Comparison of ENCODE assay signal across 11 cellular contexts in the genomic region with DNA sequence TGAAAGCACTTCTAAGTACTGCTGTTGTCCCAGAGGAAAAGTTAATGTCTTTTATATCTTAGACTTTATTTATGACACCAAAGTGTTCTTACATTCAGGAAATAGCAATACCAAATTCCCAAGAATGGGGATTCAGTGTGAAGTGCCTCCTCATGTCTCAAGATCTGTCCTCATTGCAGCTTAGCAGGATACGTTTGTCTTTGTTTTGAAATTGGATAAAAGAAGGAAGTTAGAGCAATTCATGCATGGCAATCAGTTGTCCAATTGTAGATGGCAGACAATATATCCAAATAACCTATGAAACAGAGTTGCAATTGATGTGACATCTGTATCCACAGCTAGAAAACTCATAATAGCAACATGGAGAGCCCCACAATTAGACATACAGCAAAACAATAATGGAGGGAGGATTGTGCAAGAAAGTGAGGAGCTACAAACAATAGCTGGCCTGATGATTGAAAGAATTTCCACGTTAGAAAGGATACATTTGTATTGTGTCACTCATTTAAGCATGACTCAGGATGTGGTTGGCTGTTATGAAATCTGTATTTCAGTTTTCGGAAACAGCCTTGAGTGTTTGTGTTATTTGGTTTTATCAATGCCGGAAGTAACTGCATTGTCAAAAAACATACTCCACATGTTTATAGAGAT.
DNase-seq lines count a peak whose midpoint lies in the region; ATAC-seq and TF ChIP-seq lines count a peak whose summit lies in the region.
"Had no signal": no experiment of that assay in that cellular context is flagged by ENCODE, and none has a peak within 500 bp of the region (broad histone marks: within the 10 kb centered on the region; RNA-seq: fewer than 3 reads in every experiment).

No MANE protein-coding gene starts in this region.

- peaks cover 3% of the 10 kb centered on the region for H3K9me3 Mint-ChIP-seq in nephron progenitor cell
- peaks cover 6% of the 10 kb centered on the region for H3K9me3 Mint-ChIP-seq in progenitor cell of endocrine pancreas (ENCODE audit: low read depth)

- H3K36me3 ChIP-seq in ACC112 (ENCODE audit: insufficient read depth, low read length): no peaks in the 10 kb centered on the region
- H3K36me3 ChIP-seq in fibroblast of lung (ENCODE audit: control insufficient read depth, insufficient read depth, low read length): no peaks in the 10 kb centered on the region
- H3K36me3 ChIP-seq: thoracic aorta had no signal

- H3K79me2 ChIP-seq in ACC112 (ENCODE audit: control insufficient read depth, insufficient read depth, low read length, unreplicated experiment): no peaks in the 10 kb centered on the region
- H3K79me2 ChIP-seq in fibroblast of lung (ENCODE audit: control insufficient read depth, insufficient read depth, low read length): no peaks in the 10 kb centered on the region

- DNase-seq in NCI-H460 (ENCODE audit: extremely low read depth, low read depth) (peak; percentile 18), fibroblast of lung (ENCODE audit: low read depth in 2 of 2) (peak; percentile 67 to 84), dorsolateral prefrontal cortex (no peak), nephron progenitor cell (no peak), progenitor cell of endocrine pancreas (ENCODE audit: low spot score, unreplicated experiment) (no peak)
- DNase-seq in stimulated activated CD8-positive, alpha-beta memory T cell treated with anti-CD3 and anti-CD28 coated beads, Interleukin-4, amount 100 ng/mL, for 48 hours: no peak
- DNase-seq: activated naive CD4-positive, alpha-beta T cell treated with anti-CD3 and anti-CD28 coated beads, Interleukin-2, amount 50 U/mL, for 16 hours had no signal

- H3K27me3 Mint-ChIP-seq in nephron progenitor cell (ENCODE audit: low read depth, poor library complexity) (peaks cover 8% of the 10 kb centered on the region), progenitor cell of endocrine pancreas (no peaks in the 10 kb centered on the region)
- H3K27me3 Mint-ChIP-seq: naive thymus-derived CD8-positive, alpha-beta T cell had no signal

- H3K27me3 ChIP-seq in ACC112 (ENCODE audit: insufficient read depth, low read length) (no peaks in the 10 kb centered on the region), fibroblast of lung (ENCODE audit: control insufficient read depth, insufficient read depth, low read length) (no peaks in the 10 kb centered on the region), dorsolateral prefrontal cortex (peaks cover 0 to 3% (median 0%) of the 10 kb centered on the region in 45 donors)

- no peaks in the 10 kb centered on the region for H4K20me1 ChIP-seq in fibroblast of lung (ENCODE audit: control insufficient read depth, extremely low read depth, insufficient read depth, low read length)

- H3K9me3 ChIP-seq in fibroblast of lung (ENCODE audit: control insufficient read depth, insufficient read depth, low read depth, low read length): no peaks in the 10 kb centered on the region
- H3K9me3 ChIP-seq: thoracic aorta had no signal

- no peak overlapping the region for H3K27ac Mint-ChIP-seq in nephron progenitor cell
- no peak overlapping the region for H3K27ac Mint-ChIP-seq in progenitor cell of endocrine pancreas

- H3K4me3 ChIP-seq in ACC112 (ENCODE audit: low read depth, low read length): peak overlapping the region; percentile 26; the same call in 1 of the 2 replicates
- no peak overlapping the region for H3K4me3 ChIP-seq in fibroblast of lung (replicated peaks in 1 of 4; ENCODE audit: control extremely low read depth in 1 of 4, insufficient read depth in 1 of 4, low read depth in 3 of 4, low read length in 4 of 4)
- H3K4me3 ChIP-seq in dorsolateral prefrontal cortex: no peak overlapping the region
- H3K4me3 ChIP-seq: thoracic aorta had no signal

- H3K36me3 Mint-ChIP-seq in nephron progenitor cell (ENCODE audit: low read depth) (no peaks in the 10 kb centered on the region), progenitor cell of endocrine pancreas (ENCODE audit: insufficient read depth) (no peaks in the 10 kb centered on the region)
- H3K36me3 Mint-ChIP-seq: naive thymus-derived CD8-positive, alpha-beta T cell had no signal

- intact Hi-C loops in dorsolateral prefrontal cortex (cut with DNase I): no loop called here

- no peak overlapping the region for H3K9ac ChIP-seq in fibroblast of lung (ENCODE audit: insufficient read depth, low read length)

- H3K4me1 ChIP-seq in ACC112 (ENCODE audit: control insufficient read depth, insufficient read depth, low read length, unreplicated experiment) (peaks cover 26% of the 10 kb centered on the region), fibroblast of lung (ENCODE audit: control insufficient read depth, extremely low read depth, insufficient read depth, low read length) (no peaks in the 10 kb centered on the region)

- H3K4me3 Mint-ChIP-seq in nephron progenitor cell: no peak overlapping the region
- no peak overlapping the region for H3K4me3 Mint-ChIP-seq in progenitor cell of endocrine pancreas (ENCODE audit: low read depth)
- H3K4me3 Mint-ChIP-seq: naive thymus-derived CD8-positive, alpha-beta T cell had no signal

- TF ChIP-seq CTCF in fibroblast of lung (conservative IDR thresholded peaks at IDR 0.05 in 1 of 2, IDR thresholded peaks at IDR 0.05 in 1 of 2; ENCODE audit: low read depth in 1 of 2, low read length in 2 of 2) (no peak), dorsolateral prefrontal cortex (IDR thresholded peaks at IDR 0.05 in 54 of 56, conservative IDR thresholded peaks at IDR 0.05 in 2 of 56; ENCODE audit: low read depth in 1 of 56, partially characterized antibody in 56 of 56) (no peak), nephron progenitor cell (IDR thresholded peaks at IDR 0.05) (no peak), progenitor cell of endocrine pancreas (IDR thresholded peaks at IDR 0.05; ENCODE audit: unreplicated experiment) (no peak)

- H3K4me1 Mint-ChIP-seq in nephron progenitor cell: no peaks in the 10 kb centered on the region
- no peaks in the 10 kb centered on the region for H3K4me1 Mint-ChIP-seq in progenitor cell of endocrine pancreas (ENCODE audit: low read depth)

- no peak overlapping the region for H3K4me2 ChIP-seq in fibroblast of lung (ENCODE audit: extremely low read depth, insufficient read depth, low read length)

- peak overlapping the region; percentile 47 for H2AFZ ChIP-seq in ACC112 (ENCODE audit: low read length, unreplicated experiment)
- no peak overlapping the region for H2AFZ ChIP-seq in fibroblast of lung (ENCODE audit: low read length)

- peak; percentile 79 for ATAC-seq in GM21360 (IDR thresholded peaks at IDR 0.05; ENCODE audit: unreplicated experiment)

- H3K27ac ChIP-seq in ACC112 (ENCODE audit: low read depth, low read length) (peak overlapping the region; percentile 49), fibroblast of lung (ENCODE audit: insufficient read depth, low read length) (no peak overlapping the region), dorsolateral prefrontal cortex (no peak overlapping the region)
- H3K27ac ChIP-seq: thoracic aorta had no signal

Comparison
In these comparisons a context has a peak if more than half of its experiments do, and no peak if none do; other contexts are left out.
1. DNase-seq: peak in NCI-H460 (single experiment) and fibroblast of lung (2 of 2); none in dorsolateral prefrontal cortex (0 of 10), nephron progenitor cell (single experiment), progenitor cell of endocrine pancreas (single experiment) and stimulated activated CD8-positive, alpha-beta memory T cell treated with anti-CD3 and anti-CD28 coated beads, Interleukin-4, amount 100 ng/mL, for 48 hours (single experiment).